ENCODE assay signal across 8 cellular contexts in genomic region chr17:77421635-77421982, GRCh38.
DNase-seq lines count a peak whose midpoint lies in the region; ATAC-seq, FAIRE-seq and TF ChIP-seq lines count a peak whose summit lies in the region.
"Had no signal": no experiment of that assay in that cellular context is flagged by ENCODE, and none has a peak within 500 bp of the region (broad histone marks: within the 10 kb centered on the region; RNA-seq: fewer than 3 reads in every experiment).

No MANE protein-coding gene starts in this region.

- no peaks in the 10 kb centered on the region for H3K9me3 Mint-ChIP-seq in activated B cell treated with CpG ODN at 0.5 μM for 24 hours
- no peaks in the 10 kb centered on the region for H3K9me3 Mint-ChIP-seq in immature natural killer cell
- no peaks in the 10 kb centered on the region for H3K9me3 Mint-ChIP-seq in stimulated activated memory B cell treated with anti-CD40 and anti-IgM and Interleukin-4, amounts not matched to agents 10 μg/mL and 1 μg/mL and 100 μg/mL, for 72 hours

- ATAC-seq in activated B cell treated with CpG ODN at 0.5 μM for 24 hours (ENCODE audit: low read depth) (peak; percentile 54), HG03095 (IDR thresholded peaks at IDR 0.05; ENCODE audit: unreplicated experiment) (no peak), HG02588 (IDR thresholded peaks at IDR 0.05; ENCODE audit: unreplicated experiment) (no peak)
- ATAC-seq in stimulated activated memory B cell treated with anti-CD40 and anti-IgM and Interleukin-4, amounts not matched to agents 10 μg/mL and 1 μg/mL and 100 μg/mL, for 72 hours, result no peak

- DNase-seq in HTR-8/SVneo (ENCODE audit: insufficient read length, low spot score), result no peak
- DNase-seq in activated B cell treated with CpG ODN at 0.5 μM for 24 hours, result no peak
- DNase-seq in immature natural killer cell, result no peak
- DNase-seq in SW 1271 (lab: John Stamatoyannopoulos, UW), result no peak

- H3K4me3 Mint-ChIP-seq in activated B cell treated with CpG ODN at 0.5 μM for 24 hours (peak overlapping the region; percentile 73), immature natural killer cell (peak overlapping the region; percentile 65 to 79 (median 72))
- peak overlapping the region; percentile 59 for H3K4me3 Mint-ChIP-seq in stimulated activated memory B cell treated with anti-CD40 and anti-IgM and Interleukin-4, amounts not matched to agents 10 μg/mL and 1 μg/mL and 100 μg/mL, for 72 hours

- FAIRE-seq in HTR-8/SVneo (lab: Jason Lieb, UNC), result peak; percentile 20
- FAIRE-seq: islet of Langerhans had no signal

- no peaks in the 10 kb centered on the region for H3K27me3 Mint-ChIP-seq in activated B cell treated with CpG ODN at 0.5 μM for 24 hours
- peaks cover 0 to 6% (median 0%) of the 10 kb centered on the region in 3 donors for H3K27me3 Mint-ChIP-seq in immature natural killer cell (ENCODE audit: low read depth in 3 of 3)
- H3K27me3 Mint-ChIP-seq in stimulated activated memory B cell treated with anti-CD40 and anti-IgM and Interleukin-4, amounts not matched to agents 10 μg/mL and 1 μg/mL and 100 μg/mL, for 72 hours, result no peaks in the 10 kb centered on the region

- POLR2A ChIA-PET in activated B cell treated with CpG ODN at 0.5 μM for 24 hours (lab: Charles Lee), result interaction anchor here (0.9 to 5.0 kb wide), 8 partner anchors 9 to 96 kb away, joined by 5 to 51 read pairs (median 8); no protein-coding TSS in a partner anchor

- no peak for TF ChIP-seq CTCF in activated B cell treated with CpG ODN at 0.5 μM for 24 hours (IDR thresholded peaks at IDR 0.05)

- no peaks in the 10 kb centered on the region for H3K36me3 Mint-ChIP-seq in activated B cell treated with CpG ODN at 0.5 μM for 24 hours (ENCODE audit: low read depth)
- no peaks in the 10 kb centered on the region for H3K36me3 Mint-ChIP-seq in immature natural killer cell
- no peaks in the 10 kb centered on the region for H3K36me3 Mint-ChIP-seq in stimulated activated memory B cell treated with anti-CD40 and anti-IgM and Interleukin-4, amounts not matched to agents 10 μg/mL and 1 μg/mL and 100 μg/mL, for 72 hours

- CTCF ChIA-PET in activated B cell treated with CpG ODN at 0.5 μM for 24 hours (lab: Charles Lee), result interaction anchor here (2.0 to 2.3 kb wide), 3 partner anchors 9 to 21 kb away, joined by 6 to 15 read pairs (median 9); no protein-coding TSS in a partner anchor

- H3K27ac Mint-ChIP-seq in activated B cell treated with CpG ODN at 0.5 μM for 24 hours (peak overlapping the region; percentile 55), immature natural killer cell (peak overlapping the region; percentile 65 to 89 (median 80))
- H3K27ac Mint-ChIP-seq in stimulated activated memory B cell treated with anti-CD40 and anti-IgM and Interleukin-4, amounts not matched to agents 10 μg/mL and 1 μg/mL and 100 μg/mL, for 72 hours, result peak overlapping the region; percentile 87

- intact Hi-C loops in activated B cell treated with CpG ODN at 0.5 μM for 24 hours (cut with micrococcal nuclease), result no loop called here

- peaks cover 39% of the 10 kb centered on the region for H3K4me1 Mint-ChIP-seq in activated B cell treated with CpG ODN at 0.5 μM for 24 hours
- peaks cover 55 to 62% of the 10 kb centered on the region in 2 donors for H3K4me1 Mint-ChIP-seq in immature natural killer cell
- H3K4me1 Mint-ChIP-seq in stimulated activated memory B cell treated with anti-CD40 and anti-IgM and Interleukin-4, amounts not matched to agents 10 μg/mL and 1 μg/mL and 100 μg/mL, for 72 hours, result peaks cover 34% of the 10 kb centered on the region
